Comparison of ENCODE assay signal across 15 cellular contexts in the genomic region with DNA sequence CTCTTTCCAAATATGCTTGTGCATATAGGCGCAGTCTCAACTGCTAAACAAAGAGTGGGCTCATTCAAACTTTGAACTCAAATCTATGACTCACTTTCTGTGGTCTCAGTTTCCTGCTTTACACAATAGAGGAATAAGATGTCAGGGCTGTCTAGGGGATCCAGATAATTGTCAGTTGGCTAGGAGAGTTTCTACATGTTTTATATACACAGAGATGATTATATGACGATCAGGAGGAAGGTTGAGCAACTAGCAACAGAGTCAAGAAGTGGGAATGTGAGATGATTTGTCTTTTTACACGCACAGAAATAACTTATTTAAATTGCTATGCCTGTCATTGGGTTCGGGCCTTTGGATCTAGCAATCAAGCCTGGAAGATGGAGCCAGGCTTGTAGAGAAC.
DNase-seq lines count a peak whose midpoint lies in the region; ATAC-seq and TF ChIP-seq lines count a peak whose summit lies in the region.
"Had no signal": no experiment of that assay in that cellular context is flagged by ENCODE, and none has a peak within 500 bp of the region (broad histone marks: within the 10 kb centered on the region; RNA-seq: fewer than 3 reads in every experiment).

No MANE protein-coding gene starts in this region.

- TF ChIP-seq CTCF in AG09309 (IDR thresholded peaks at IDR 0.05; ENCODE audit: control insufficient read depth, insufficient read depth, low read depth, low read length, missing control alignments) = no peak
- TF ChIP-seq CTCF in fibroblast of mammary gland (conservative IDR thresholded peaks at IDR 0.05; ENCODE audit: control insufficient read depth, insufficient read depth, low read depth, low read length) = no peak

- DNase-seq in AG09309 (ENCODE audit: low read depth) (peak; percentile 82), HS-5 (ENCODE audit: low read depth) (peak; percentile 76), RPMI7951 (ENCODE audit: low read depth) (peak; percentile 82), fibroblast of mammary gland (ENCODE audit: low read depth) (peak; percentile 74), mesendoderm (no peak), AG08395 (ENCODE audit: low spot score) (no peak)
- DNase-seq: activated B cell treated with CpG ODN at 0.5 μM for 24 hours; activated effector memory CD4-positive, alpha-beta T cell treated with Interleukin-2 at 50 U/mL for 16 hours; effector CD4-positive, alpha-beta T cell; immature natural killer cell; NCI-H146; stimulated activated CD4-positive, alpha-beta T cell treated with anti-CD3 and anti-CD28 coated beads, Interleukin-1b, Interleukin-23, amount 100 ng/mL, for 48 hours had no signal

- no peak overlapping the region for H2BK120ac ChIP-seq in mesendoderm (ENCODE audit: low read depth, low read length)

- no peak overlapping the region for H3K4me3 ChIP-seq in AG09309 (ENCODE audit: control insufficient read depth, low read depth, low read length)
- H3K4me3 ChIP-seq in fibroblast of mammary gland (ENCODE audit: control insufficient read depth, low read depth, low read length) = no peak overlapping the region
- H3K4me3 ChIP-seq in mesendoderm (ENCODE audit: low read length) = no peak overlapping the region

- H3K18ac ChIP-seq in mesendoderm (ENCODE audit: low read length) = no peak overlapping the region

- ATAC-seq in HG02610 (IDR thresholded peaks at IDR 0.05; ENCODE audit: unreplicated experiment) (no peak), HG03045 (IDR thresholded peaks at IDR 0.05; ENCODE audit: unreplicated experiment) (no peak)

- H2BK15ac ChIP-seq in mesendoderm (replicated peaks; ENCODE audit: low read depth) = no peak overlapping the region

- H3K4me2 ChIP-seq in mesendoderm (ENCODE audit: low read length) = no peak overlapping the region

- H3K27me3 ChIP-seq in mesendoderm (ENCODE audit: insufficient read depth, low read length, poor library complexity) = no peaks in the 10 kb centered on the region

- no CpG with 5 or more reads among the region's 4 CpGs for WGBS in mesendoderm (ENCODE audit: extremely low coverage, insufficient coverage, low lambda C conversion rate)

- H2BK5ac ChIP-seq in mesendoderm (ENCODE audit: low read length) = no peak overlapping the region

- H3K79me2 ChIP-seq in mesendoderm (ENCODE audit: control insufficient read depth, insufficient read depth, low read length) = no peaks in the 10 kb centered on the region

- no peak overlapping the region for H3K27ac ChIP-seq in mesendoderm (ENCODE audit: low read depth, low read length)
- H3K27ac ChIP-seq: C4-2B had no signal

- H3K56ac ChIP-seq in mesendoderm (ENCODE audit: low read length) = no peak overlapping the region

- H3K36me3 ChIP-seq in mesendoderm (ENCODE audit: control insufficient read depth, insufficient read depth, low read length) = no peaks in the 10 kb centered on the region

- H3K4ac ChIP-seq in mesendoderm (ENCODE audit: low read depth, low read length) = no peak overlapping the region

- H3K23ac ChIP-seq in mesendoderm (ENCODE audit: low read length) = no peak overlapping the region

- no peak overlapping the region for H4K8ac ChIP-seq in mesendoderm (ENCODE audit: low read depth, low read length)

- no peaks in the 10 kb centered on the region for H3K79me1 ChIP-seq in mesendoderm (ENCODE audit: low read length)

- H3K4me1 ChIP-seq in mesendoderm (ENCODE audit: control insufficient read depth, low read depth, low read length) = no peaks in the 10 kb centered on the region

- H3K9ac ChIP-seq in mesendoderm (ENCODE audit: low read length) = no peak overlapping the region

- no peak overlapping the region for H4K5ac ChIP-seq in mesendoderm (ENCODE audit: low read length)

- H2AK5ac ChIP-seq in mesendoderm (ENCODE audit: low read length) = no peak overlapping the region

Comparison
In these comparisons a context has a peak if more than half of its experiments do, and no peak if none do; other contexts are left out.
1. DNase-seq: peak in AG09309 (single experiment), HS-5 (single experiment), RPMI7951 (single experiment) and fibroblast of mammary gland (single experiment); none in mesendoderm (single experiment) and AG08395 (single experiment).